Comparison of ENCODE assay signal across 12 cellular contexts in the genomic region with DNA sequence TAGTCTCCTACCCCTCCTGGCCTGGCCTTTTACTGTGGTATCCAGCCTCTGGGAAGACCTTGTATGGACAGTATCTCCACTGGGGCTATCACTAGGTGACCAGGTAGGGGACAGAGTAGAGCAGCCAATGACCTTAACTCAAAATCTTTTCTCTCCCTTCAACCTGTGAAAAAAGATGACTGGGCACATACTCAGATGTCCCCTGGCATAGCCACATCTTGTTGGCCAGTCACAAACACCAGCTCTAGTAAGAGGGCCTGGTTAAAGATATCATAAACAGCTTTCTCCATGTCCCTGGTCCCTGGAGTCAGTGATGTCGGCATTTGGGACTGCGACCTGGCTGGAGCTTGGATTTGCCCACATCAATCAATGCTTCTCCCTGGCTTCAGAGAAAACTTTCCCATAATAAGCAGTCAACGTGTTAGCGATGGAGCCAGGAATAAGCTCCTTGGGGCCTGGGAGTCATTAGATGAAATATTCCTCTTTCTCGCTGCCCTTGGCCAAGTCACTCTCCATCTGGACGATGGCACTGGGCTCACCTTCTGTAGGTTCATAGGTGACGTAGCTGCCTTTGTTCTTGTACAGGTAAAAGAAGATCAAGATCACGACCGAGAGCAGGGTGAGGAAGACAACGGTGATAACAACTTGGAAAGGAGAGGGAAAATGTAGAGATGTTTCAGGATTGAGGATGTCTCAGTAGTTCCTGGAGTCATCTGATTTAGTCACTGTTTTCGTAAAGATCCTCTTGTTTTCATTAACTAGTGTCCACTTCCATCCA. TPM values are rescaled to one million over a fixed set of nuclear protein-coding genes. Genes with fewer than 3 reads are reported as not detected.
DNase-seq lines count a peak whose midpoint lies in the region; ATAC-seq and TF ChIP-seq lines count a peak whose summit lies in the region.
"Had no signal": no experiment of that assay in that cellular context is flagged by ENCODE, and none has a peak within 500 bp of the region (broad histone marks: within the 10 kb centered on the region; RNA-seq: fewer than 3 reads in every experiment).

No MANE protein-coding gene starts in this region.

- H3K9ac ChIP-seq in BLaER1 (no peak overlapping the region), HCT116 (ENCODE audit: low read length) (no peak overlapping the region)

- peaks cover 48% of the 10 kb centered on the region for H3K4me1 Mint-ChIP-seq in activated naive CD8-positive, alpha-beta T cell treated with anti-CD3 and anti-CD28 coated beads for 36 hours
- H3K4me1 Mint-ChIP-seq in naive thymus-derived CD4-positive, alpha-beta T cell: peaks cover 48 to 87% (median 70%) of the 10 kb centered on the region in 7 donors

- H3K79me2 ChIP-seq in HCT116 (ENCODE audit: insufficient read depth, low read length): peaks cover 15% of the 10 kb centered on the region; the same call in 1 of the 2 replicates

- intact Hi-C loops in HCT116 (cut with micrococcal nuclease): no loop called here
- intact Hi-C loops in naive thymus-derived CD4-positive, alpha-beta T cell (cut with micrococcal nuclease): no loop called here

- H2AFZ ChIP-seq in HCT116 (ENCODE audit: low read depth, low read length, poor library complexity, severe bottlenecking): no peak overlapping the region

- H3K9me2 ChIP-seq in HCT116 (ENCODE audit: insufficient read depth): no peaks in the 10 kb centered on the region

- H3K4me2 ChIP-seq in BLaER1: peak overlapping the region; percentile 74
- no peak overlapping the region for H3K4me2 ChIP-seq in HCT116 (ENCODE audit: low read length)

- ATAC-seq in HCT116 (no peak), HG02852 (IDR thresholded peaks at IDR 0.05; ENCODE audit: unreplicated experiment) (no peak), GM21515 (IDR thresholded peaks at IDR 0.05; ENCODE audit: unreplicated experiment) (no peak)
- no peak for ATAC-seq in naive thymus-derived CD4-positive, alpha-beta T cell
- ATAC-seq: foreskin keratinocyte had no signal

- RAD21 ChIA-PET in HCT116 (lab: Charles Lee; ENCODE audit: low non-redundant PET in 1 of 2, low total read pairs in 2 of 2, uncharacterized antibody in 2 of 2, unreplicated experiment in 2 of 2): no interaction called here

- no peak overlapping the region for H3K4me3 ChIP-seq in BLaER1
- no peak overlapping the region for H3K4me3 ChIP-seq in HCT116 (replicated peaks in 1 of 2; ENCODE audit: low read depth in 1 of 2, low read length in 2 of 2)
- H3K4me3 ChIP-seq in naive thymus-derived CD4-positive, alpha-beta T cell (ENCODE audit: low read length): no peak overlapping the region
- H3K4me3 ChIP-seq: SJCRH30 had no signal

- H4K20me1 ChIP-seq in BLaER1 (peaks cover 27% of the 10 kb centered on the region; the same call in 1 of the 2 replicates), HCT116 (ENCODE audit: insufficient read depth) (no peaks in the 10 kb centered on the region; the same call in 1 of the 2 replicates)

- H3K9me3 Mint-ChIP-seq in activated naive CD8-positive, alpha-beta T cell treated with anti-CD3 and anti-CD28 coated beads for 36 hours: no peaks in the 10 kb centered on the region
- H3K9me3 Mint-ChIP-seq in naive thymus-derived CD4-positive, alpha-beta T cell: peaks cover 0 to 3% (median 0%) of the 10 kb centered on the region in 11 donors

- TF ChIP-seq CTCF in HCT116 (IDR thresholded peaks at IDR 0.05 in 2 of 3, conservative IDR thresholded peaks at IDR 0.05 in 1 of 3; ENCODE audit: borderline replicate concordance in 1 of 3, insufficient read depth in 1 of 3, low read depth in 2 of 3, low read length in 2 of 3): no peak

- BruUV-seq in HCT116 (replicated peaks; lab: Mats Ljungman, UMichigan): TSS peak; percentile 30

- no peaks in the 10 kb centered on the region for H3K27me3 Mint-ChIP-seq in activated naive CD8-positive, alpha-beta T cell treated with anti-CD3 and anti-CD28 coated beads for 36 hours
- H3K27me3 Mint-ChIP-seq in naive thymus-derived CD4-positive, alpha-beta T cell: no peaks in the 10 kb centered on the region

- POLR2A ChIA-PET in HCT116 (lab: Charles Lee): no interaction called here
- POLR2A ChIA-PET in naive thymus-derived CD4-positive, alpha-beta T cell (lab: Charles Lee): interaction anchor here (0.6 to 3.2 kb wide), 2 partner anchors 23 to 27 kb away, joined by 3 to 17 read pairs; a partner anchor contains a TSS

- TF ChIP-seq RAD21 in HCT116 (IDR thresholded peaks at IDR 0.05; ENCODE audit: low read depth): no peak

- H3K27ac Mint-ChIP-seq in activated naive CD8-positive, alpha-beta T cell treated with anti-CD3 and anti-CD28 coated beads for 36 hours: peak overlapping the region; percentile 63
- H3K27ac Mint-ChIP-seq in naive thymus-derived CD4-positive, alpha-beta T cell: peak overlapping the region; percentile 83 to 95 (median 92)

- DNase-seq in HCT116 (ENCODE audit: low read depth, low spot score) (no peak), D341Med (ENCODE audit: low spot score) (no peak), AG08395 (ENCODE audit: low spot score) (no peak)
- DNase-seq in activated naive CD8-positive, alpha-beta T cell treated with anti-CD3 and anti-CD28 coated beads for 36 hours: no peak
- peak in 1 of 9 donors; percentile 31 for DNase-seq in naive thymus-derived CD4-positive, alpha-beta T cell
- DNase-seq: foreskin keratinocyte, left cardiac atrium, NCI-H510A had no signal

- peaks cover 49% of the 10 kb centered on the region for H3K36me3 ChIP-seq in BLaER1
- H3K36me3 ChIP-seq in HCT116 (ENCODE audit: control insufficient read depth in 1 of 2, insufficient read depth in 2 of 2, low read length in 2 of 2): peaks cover 37 to 40% of the 10 kb centered on the region in 2 experiments
- H3K36me3 ChIP-seq in naive thymus-derived CD4-positive, alpha-beta T cell (ENCODE audit: control insufficient read depth in 2 of 3, insufficient read depth in 3 of 3, low read length in 3 of 3): peaks cover 8 to 29% (median 19%) of the 10 kb centered on the region in 3 experiments

- H3K27ac ChIP-seq in BLaER1: peak overlapping the region; percentile 2; the same call in 1 of the 2 replicates
- H3K27ac ChIP-seq in HCT116 (ENCODE audit: low read depth, low read length): no peak overlapping the region
- peak overlapping the region; percentile 66 for H3K27ac ChIP-seq in naive thymus-derived CD4-positive, alpha-beta T cell (ENCODE audit: low read depth, low read length)
- H3K27ac ChIP-seq: foreskin keratinocyte, SJCRH30 had no signal

- no peaks in the 10 kb centered on the region for H3K27me3 ChIP-seq in BLaER1
- no peaks in the 10 kb centered on the region for H3K27me3 ChIP-seq in HCT116 (ENCODE audit: insufficient read depth, low read length)
- no peaks in the 10 kb centered on the region for H3K27me3 ChIP-seq in naive thymus-derived CD4-positive, alpha-beta T cell (ENCODE audit: control insufficient read depth in 2 of 2, insufficient read depth in 2 of 2, low read length in 2 of 2)
- H3K27me3 ChIP-seq: foreskin keratinocyte, SJCRH30 had no signal

- H3K4me1 ChIP-seq in BLaER1: peaks cover 37% of the 10 kb centered on the region
- H3K4me1 ChIP-seq in HCT116 (ENCODE audit: control insufficient read depth in 1 of 2, insufficient read depth in 2 of 2, low read length in 2 of 2): peaks cover 2 to 6% of the 10 kb centered on the region in 2 experiments; a peak in 1 of 4 replicates
- peaks cover 35 to 51% of the 10 kb centered on the region in 2 donors for H3K4me1 ChIP-seq in naive thymus-derived CD4-positive, alpha-beta T cell (ENCODE audit: control insufficient read depth in 2 of 2, insufficient read depth in 2 of 2, low read length in 2 of 2)
- H3K4me1 ChIP-seq: foreskin keratinocyte had no signal

- peak overlapping the region; percentile 15 for H3K4me3 Mint-ChIP-seq in activated naive CD8-positive, alpha-beta T cell treated with anti-CD3 and anti-CD28 coated beads for 36 hours
- peak overlapping the region; percentile 22 to 72 (median 57) for H3K4me3 Mint-ChIP-seq in naive thymus-derived CD4-positive, alpha-beta T cell

- no peak for TF ChIP-seq POLR2A in HCT116 (IDR thresholded peaks at IDR 0.05; ENCODE audit: borderline replicate concordance, extremely low read depth, insufficient read depth, insufficient read length)

- H3K9me3 ChIP-seq in BLaER1 (no peaks in the 10 kb centered on the region), HCT116 (ENCODE audit: control insufficient read depth in 1 of 2, insufficient read depth in 1 of 2, low read depth in 1 of 2, low read length in 2 of 2) (no peaks in the 10 kb centered on the region)
- no peaks in the 10 kb centered on the region for H3K9me3 ChIP-seq in naive thymus-derived CD4-positive, alpha-beta T cell (ENCODE audit: control insufficient read depth in 2 of 3, low read length in 3 of 3)
- H3K9me3 ChIP-seq: SJCRH30 had no signal

- peaks cover 42% of the 10 kb centered on the region for H3K36me3 Mint-ChIP-seq in activated naive CD8-positive, alpha-beta T cell treated with anti-CD3 and anti-CD28 coated beads for 36 hours
- peaks cover 7 to 31% (median 21%) of the 10 kb centered on the region in 5 donors for H3K36me3 Mint-ChIP-seq in naive thymus-derived CD4-positive, alpha-beta T cell

- CTCF ChIA-PET in HCT116 (lab: Charles Lee): no interaction called here
- CTCF ChIA-PET in naive thymus-derived CD4-positive, alpha-beta T cell (lab: Charles Lee): interaction anchor here (1.6 kb wide), 1 partner anchor 95 kb away, joined by 5 read pairs; no protein-coding TSS in a partner anchor

TF ChIP-seq in HCT116, 20 proteins besides CTCF, POLR2A, EP300 and RAD21 (continues in another document):
- TF ChIP-seq ELF1 (IDR thresholded peaks at IDR 0.05; ENCODE audit: borderline replicate concordance, low read depth): no peak
- no peak for TF ChIP-seq EZH2 (IDR thresholded peaks at IDR 0.05)
- TF ChIP-seq YY1 (IDR thresholded peaks at IDR 0.05; ENCODE audit: extremely low read depth, insufficient replicate concordance, low read depth, low read length): no peak

RNA-seq across cellular contexts. Expression of a gene that starts 7.0 kb away (rescaled TPM):
- 157 TPM for total RNA-seq in HCT116 (2021; ENCODE audit: unreplicated experiment)
- 300 and 308 TPM in 2 replicates for polyA plus RNA-seq in HCT116 (2012)
- total RNA-seq in activated naive CD8-positive, alpha-beta T cell treated with anti-CD3 and anti-CD28 coated beads for 36 hours: 10 to 100 TPM; 94.2 to 95.4 TPM
- 100 to 1,000 TPM; 231 to 306 (median 271) TPM for total RNA-seq in naive thymus-derived CD4-positive, alpha-beta T cell
- 1,000 to 10,000 TPM; 1,567 to 1,584 TPM for polyA plus RNA-seq in naive thymus-derived CD4-positive, alpha-beta T cell

RNA-seq across cellular contexts. Expression of a gene that starts 24.6 kb away (rescaled TPM):
- 39.9 TPM for total RNA-seq in HCT116 (2021; ENCODE audit: unreplicated experiment)
- polyA plus RNA-seq in HCT116 (2012): 59.9 and 72.7 TPM in 2 replicates
- total RNA-seq in activated naive CD8-positive, alpha-beta T cell treated with anti-CD3 and anti-CD28 coated beads for 36 hours: 1 to 10 TPM in 1 of 2 experiments, under 1 TPM in 1; 0.64 to 1.3 TPM
- total RNA-seq in naive thymus-derived CD4-positive, alpha-beta T cell: 1 to 10 TPM; 1.5 to 7.4 (median 4.2) TPM
- polyA plus RNA-seq in naive thymus-derived CD4-positive, alpha-beta T cell: 10 to 100 TPM; 10.6 to 16.2 TPM

RNA-seq across cellular contexts. Expression of a gene that starts 27.8 kb away (rescaled TPM):
- total RNA-seq in HCT116 (2021; ENCODE audit: unreplicated experiment): 6.4 TPM
- polyA plus RNA-seq in HCT116 (2012): 4.8 TPM in 2 replicates
- 1 to 10 TPM; 6.5 to 6.9 TPM for total RNA-seq in activated naive CD8-positive, alpha-beta T cell treated with anti-CD3 and anti-CD28 coated beads for 36 hours
- total RNA-seq in naive thymus-derived CD4-positive, alpha-beta T cell: 10 to 100 TPM in 4 of 5 experiments, 1 to 10 TPM in 1; 5.1 to 85.5 (median 33.5) TPM
- 1 to 10 TPM; 1.8 to 4.7 TPM for polyA plus RNA-seq in naive thymus-derived CD4-positive, alpha-beta T cell
